ENCODE assay signal across 8 cellular contexts in the genomic region with DNA sequence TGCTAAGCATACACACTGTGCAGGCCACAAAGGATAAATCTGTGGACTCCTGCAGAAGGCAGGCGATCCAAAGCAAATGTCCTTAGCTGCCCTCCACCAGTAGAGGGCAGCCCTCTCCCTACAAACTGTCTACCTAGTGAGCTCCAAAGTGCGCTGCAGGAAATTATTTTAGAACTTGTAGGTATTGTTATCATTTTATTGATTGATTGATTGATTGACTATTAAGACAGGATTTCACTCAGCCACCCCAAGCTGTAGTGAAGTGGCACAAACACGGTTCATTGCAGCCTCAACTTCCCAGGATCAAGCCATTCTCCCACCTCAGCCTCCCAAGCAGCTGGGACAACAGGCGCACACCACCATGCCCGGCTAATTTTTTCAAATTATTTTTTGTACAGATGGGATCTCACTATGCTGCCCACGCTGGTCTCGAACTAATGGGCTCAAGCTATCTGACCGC. TPM values are rescaled to one million over a fixed set of nuclear protein-coding genes. Genes with fewer than 3 reads are reported as not detected.
DNase-seq lines count a peak whose midpoint lies in the region; ATAC-seq and TF ChIP-seq lines count a peak whose summit lies in the region.

No MANE protein-coding gene starts in this region.

- no peaks in the 10 kb centered on the region for H3K27me3 ChIP-seq in mesendoderm (ENCODE audit: insufficient read depth, low read length, poor library complexity)

- H2BK15ac ChIP-seq in mesendoderm (replicated peaks; ENCODE audit: low read depth): no peak overlapping the region

- peak; percentile 28 for ATAC-seq in HG03139 (IDR thresholded peaks at IDR 0.05; ENCODE audit: unreplicated experiment)
- no peak for ATAC-seq in HG02763 (IDR thresholded peaks at IDR 0.05; ENCODE audit: unreplicated experiment)

- WGBS in mesendoderm (ENCODE audit: extremely low coverage, insufficient coverage, low lambda C conversion rate): no CpG with 5 or more reads among the region's 8 CpGs

- H2BK120ac ChIP-seq in mesendoderm (ENCODE audit: low read depth, low read length): no peak overlapping the region

- H2BK5ac ChIP-seq in mesendoderm (ENCODE audit: low read length): no peak overlapping the region

- DNase-seq in NCI-H748 (lab: John Stamatoyannopoulos, UW; ENCODE audit: unreplicated experiment) (peak; percentile 88), ecto neural progenitor cell (ENCODE audit: low spot score) (peak; percentile 65), mesendoderm (peak; percentile 66)
- DNase-seq in activated CD4-positive, alpha-beta T cell treated with anti-CD3 and anti-CD28 coated beads, Interleukin-2, amount 50 U/mL, for 48 hours: peak; percentile 60 to 71
- peak; percentile 19 to 38 for DNase-seq in stimulated activated CD8-positive, alpha-beta memory T cell treated with anti-CD3 and anti-CD28 coated beads, Interleukin-4, amount 100 ng/mL, for 1 hour (ENCODE audit: low read depth in 2 of 2, low spot score in 1 of 2)

- H3K79me1 ChIP-seq in mesendoderm (ENCODE audit: low read length): no peaks in the 10 kb centered on the region

- no peaks in the 10 kb centered on the region for H3K79me2 ChIP-seq in mesendoderm (ENCODE audit: control insufficient read depth, insufficient read depth, low read length)

- H3K23ac ChIP-seq in mesendoderm (ENCODE audit: low read length): no peak overlapping the region

- H3K4me1 ChIP-seq in mesendoderm (ENCODE audit: control insufficient read depth, low read depth, low read length): no peaks in the 10 kb centered on the region

- H3K4me2 ChIP-seq in mesendoderm (ENCODE audit: low read length): no peak overlapping the region

- peak; percentile 90 for TF ChIP-seq CTCF in GM12873 (IDR thresholded peaks at IDR 0.05; ENCODE audit: insufficient read depth, low read depth, low read length, missing control alignments)

- no peak overlapping the region for H2AK5ac ChIP-seq in mesendoderm (ENCODE audit: low read length)

- H4K5ac ChIP-seq in mesendoderm (ENCODE audit: low read length): no peak overlapping the region

- no peak overlapping the region for H3K27ac ChIP-seq in mesendoderm (ENCODE audit: low read depth, low read length)

- H3K4ac ChIP-seq in mesendoderm (ENCODE audit: low read depth, low read length): no peak overlapping the region

- no peak overlapping the region for H3K4me3 ChIP-seq in mesendoderm (ENCODE audit: low read length)

- no peak overlapping the region for H3K18ac ChIP-seq in mesendoderm (ENCODE audit: low read length)

- no peak overlapping the region for H3K56ac ChIP-seq in mesendoderm (ENCODE audit: low read length)

- no peaks in the 10 kb centered on the region for H3K36me3 ChIP-seq in mesendoderm (ENCODE audit: control insufficient read depth, insufficient read depth, low read length)

- H3K9ac ChIP-seq in mesendoderm (ENCODE audit: low read length): no peak overlapping the region

- H4K8ac ChIP-seq in mesendoderm (ENCODE audit: low read depth, low read length): no peak overlapping the region

RNA-seq across cellular contexts. Expression of a gene that starts 37.3 kb away (rescaled TPM):
- polyA plus RNA-seq in mesendoderm (2013, experiment 1 of 2): 15.1 TPM
- polyA plus RNA-seq in mesendoderm (2013, experiment 2 of 2): 15.3 TPM

Comparison
In these comparisons a context has a peak if more than half of its experiments do, and no peak if none do; other contexts are left out.
1. DNase-seq: peak in every context shown above with its lines; median percentile 88 in NCI-H748; 66 in mesendoderm; 66 in activated CD4-positive, alpha-beta T cell treated with anti-CD3 and anti-CD28 coated beads, Interleukin-2, amount 50 U/mL, for 48 hours; 65 in ecto neural progenitor cell; 28 in stimulated activated CD8-positive, alpha-beta memory T cell treated with anti-CD3 and anti-CD28 coated beads, Interleukin-4, amount 100 ng/mL, for 1 hour.